In the genomic region with DNA sequence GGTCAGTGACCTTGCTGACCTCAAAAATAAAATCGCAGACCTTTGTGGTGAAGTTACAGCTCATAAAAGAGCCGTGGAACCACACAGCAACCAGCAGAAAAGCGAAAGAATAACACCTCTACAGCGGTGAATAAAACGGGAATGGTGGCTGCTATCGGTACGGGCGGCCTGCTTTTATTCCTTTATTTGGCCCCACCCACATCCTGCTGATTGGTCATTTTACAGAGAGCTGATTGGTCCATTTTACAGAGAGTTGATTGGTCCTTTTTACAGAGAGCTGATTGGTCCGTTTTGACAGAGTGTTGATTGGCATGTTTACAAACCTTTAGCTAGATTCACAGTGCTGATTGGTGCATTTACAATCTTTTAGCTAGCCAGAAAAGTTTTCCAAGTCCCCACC, we compare ENCODE assay signal across 17 cellular contexts.
A peak's percentile ranks its signal among the peaks of the same experiment; 100 is the strongest.
DNase-seq lines count a peak whose midpoint lies in the region; ATAC-seq and TF ChIP-seq lines count a peak whose summit lies in the region.
"Had no signal": no experiment of that assay in that cellular context is flagged by ENCODE, and none has a peak within 500 bp of the region (broad histone marks: within the 10 kb centered on the region; RNA-seq: fewer than 3 reads in every experiment).

No MANE protein-coding gene starts in this region.

- H3K27me3 ChIP-seq in testis = no peaks in the 10 kb centered on the region

- H3K36me3 Mint-ChIP-seq in WTC11 = no peaks in the 10 kb centered on the region
- H3K36me3 Mint-ChIP-seq: CD8-positive, alpha-beta T cell had no signal

- peak overlapping the region; percentile 34 to 51 for H3K4me3 ChIP-seq in testis
- H3K4me3 ChIP-seq: A549; BLaER1 treated with 17β-estradiol and CSF1 and Interleukin-3, amounts not matched to agents 10 nM and 100 nM had no signal

- peak; percentile 8 for DNase-seq in NAMALWA (ENCODE audit: low spot score)
- DNase-seq in WTC11 (ENCODE audit: low spot score) = no peak
- peak; percentile 72 for DNase-seq in testis
- DNase-seq in amniotic stem cell (lab: John Stamatoyannopoulos, UW) = no peak
- no peak for DNase-seq in middle frontal gyrus (ENCODE audit: extremely low spot score, low spot score)
- DNase-seq: AML-193; Caco-2; Calu3; CD4-positive, alpha-beta T cell; CD8-positive, alpha-beta T cell; DMS79 treated with DMSO at 0.1 percent for 48 hours; GF-D8 had no signal

- no peak for ATAC-seq in WTC11
- ATAC-seq: A549; CD8-positive, alpha-beta T cell had no signal

- H3K36me3 ChIP-seq in testis (ENCODE audit: low read depth, missing control alignments) = no peaks in the 10 kb centered on the region
- H3K36me3 ChIP-seq: BLaER1 treated with 17β-estradiol and CSF1 and Interleukin-3, amounts not matched to agents 10 nM and 100 nM had no signal

- peaks cover 6% of the 10 kb centered on the region for H3K9me3 Mint-ChIP-seq in WTC11
- H3K9me3 Mint-ChIP-seq: CD4-positive, alpha-beta T cell; CD8-positive, alpha-beta T cell had no signal

- H3K27me3 Mint-ChIP-seq in WTC11 (ENCODE audit: low read depth) = no peaks in the 10 kb centered on the region
- H3K27me3 Mint-ChIP-seq: B cell; CD4-positive, alpha-beta T cell had no signal

- TF ChIP-seq CTCF in WTC11 (IDR thresholded peaks at IDR 0.05) = no peak
- TF ChIP-seq CTCF in testis (IDR thresholded peaks at IDR 0.05) = no peak

- H3K27ac ChIP-seq in testis = no peak overlapping the region
- H3K27ac ChIP-seq: 22Rv1, A549, C4-2B had no signal

- peaks cover 18% of the 10 kb centered on the region for H3K4me1 Mint-ChIP-seq in WTC11

- H3K9me3 ChIP-seq in testis = no peaks in the 10 kb centered on the region
- H3K9me3 ChIP-seq: A549 had no signal

- no peak for TF ChIP-seq POLR2A in testis (IDR thresholded peaks at IDR 0.05)

- 40 to 75% methylated on average over 9 of the region's 9 CpGs for WGBS in testis, 2 donors

- no peak overlapping the region for H3K4me3 Mint-ChIP-seq in WTC11
- H3K4me3 Mint-ChIP-seq: B cell; CD4-positive, alpha-beta T cell; CD8-positive, alpha-beta T cell had no signal

- POLR2A ChIA-PET in WTC11 (lab: Charles Lee) = no interaction called here

- CTCF ChIA-PET in WTC11 (lab: Charles Lee) = interaction anchor here (1.3 to 6.6 kb wide), 6 partner anchors 10 to 260 kb away, joined by 3 to 57 read pairs (median 4); no protein-coding TSS in a partner anchor

- H3K27ac Mint-ChIP-seq in WTC11 = no peak overlapping the region
- H3K27ac Mint-ChIP-seq: B cell; CD4-positive, alpha-beta T cell; CD8-positive, alpha-beta T cell had no signal

- no peaks in the 10 kb centered on the region for H3K4me1 ChIP-seq in testis
- H3K4me1 ChIP-seq: Caco-2 had no signal

- intact Hi-C loops in testis (cut with DNase I; ENCODE audit: low total_unique reads) = no loop called here

TF ChIP-seq in WTC11, 78 proteins besides CTCF, POLR2A, EP300 and RAD21:
- TF ChIP-seq FOXP1 (CRISPR knock-in tag; IDR thresholded peaks at IDR 0.05; ENCODE audit: borderline replicate concordance) (no peak), NFYB (CRISPR knock-in tag; conservative IDR thresholded peaks at IDR 0.05; ENCODE audit: low read depth) (peak; percentile 30; the same call in 1 of the 2 replicates)
TF ChIP-seq in WTC11: peak in this region for 1.

Comparison
In these comparisons a context has a peak if more than half of its experiments do, and no peak if none do; other contexts are left out.
1. DNase-seq: peak in NAMALWA (single experiment) and testis (single experiment); none in WTC11 (single experiment), amniotic stem cell (single experiment) and middle frontal gyrus (single experiment).